8 cellular contexts compared by ENCODE assay signal in the genomic region with DNA sequence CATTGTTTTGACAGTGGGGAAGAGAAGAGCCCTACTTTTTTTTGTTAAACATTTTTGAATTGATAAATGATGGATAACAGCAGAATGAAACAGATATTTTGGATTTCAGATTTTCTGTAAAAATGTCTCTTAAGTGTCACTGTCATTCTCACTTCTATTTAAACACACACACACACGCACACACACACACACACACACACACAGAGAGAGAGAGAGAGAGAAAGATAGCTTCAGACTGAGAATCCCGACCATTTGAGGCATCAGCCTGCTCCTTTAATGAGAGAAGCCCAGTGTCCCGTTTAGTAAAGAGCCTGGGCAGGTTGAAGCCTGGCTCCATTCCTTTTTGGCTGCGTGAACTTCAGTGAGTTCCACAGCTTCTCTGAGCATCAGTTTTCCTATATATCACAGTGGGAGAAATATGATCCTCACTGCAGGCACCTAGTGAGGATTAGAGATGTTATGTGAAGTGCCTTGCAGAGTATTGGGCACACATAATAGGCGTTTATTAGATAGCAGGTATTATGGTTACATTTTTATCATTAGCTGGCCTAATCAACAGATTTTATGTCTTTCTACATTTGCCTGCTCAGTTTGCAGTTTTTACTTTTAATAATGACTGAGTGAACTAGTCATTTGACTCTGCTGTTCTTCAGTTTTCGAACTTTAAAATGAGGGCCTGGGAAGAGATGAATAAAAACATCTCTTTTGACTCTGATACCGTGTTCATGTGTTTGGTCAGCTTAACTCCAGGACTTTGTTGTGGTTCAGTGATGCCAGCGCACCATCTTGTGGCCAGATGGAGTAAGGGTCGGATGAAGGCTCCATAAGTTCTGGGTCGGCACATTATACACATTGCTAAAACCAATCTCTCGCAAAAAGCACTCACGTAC.
DNase-seq lines count a peak whose midpoint lies in the region; ATAC-seq, FAIRE-seq and TF ChIP-seq lines count a peak whose summit lies in the region.

No MANE protein-coding gene starts in this region.

- peaks cover 80% of the 10 kb centered on the region for H3K36me3 ChIP-seq in K562 (ENCODE audit: control insufficient read depth, insufficient read depth, low read length)

- TF ChIP-seq RAD21 in K562 (CRISPR knock-in tag; conservative IDR thresholded peaks at IDR 0.05 in 1 of 2, IDR thresholded peaks at IDR 0.05 in 1 of 2) = peak; percentile 90 to 91

- TF ChIP-seq CTCF in K562 (IDR thresholded peaks at IDR 0.05 in 2 of 3, conservative IDR thresholded peaks at IDR 0.05 in 1 of 3; ENCODE audit: insufficient read depth in 2 of 3, low read depth in 1 of 3, low read length in 3 of 3) = peak; percentile 72 to 86 (median 84)

- peaks cover 0 to 6% of the 10 kb centered on the region in 2 experiments; a peak in 3 of 5 replicates for H3K4me1 ChIP-seq in K562 (replicated peaks in 1 of 2; ENCODE audit: control insufficient read depth in 2 of 2, insufficient read depth in 2 of 2, low read length in 2 of 2)

- H3K4me2 ChIP-seq in K562 (ENCODE audit: insufficient read depth, low read length) = no peak overlapping the region

- TF ChIP-seq POLR2A in K562 (conservative IDR thresholded peaks at IDR 0.05) = no peak

- BruUV-seq in K562 (replicated peaks; lab: Mats Ljungman, UMichigan) = no TSS peak

- FAIRE-seq in K562 (lab: Jason Lieb, UNC) = peak; percentile 94

- in situ Hi-C loops in K562 (cut with MboI) = loop anchor here (10.0 kb wide), 1 partner anchor 654 kb away; no protein-coding TSS in a partner anchor

- H3K9ac ChIP-seq in K562 (ENCODE audit: insufficient read depth in 1 of 2, low read depth in 2 of 2, low read length in 2 of 2) = no peak overlapping the region

- no peak overlapping the region for H3K27ac ChIP-seq in K562 (ENCODE audit: extremely low read depth, low read depth, low read length)

- TF ChIP-seq EP300 in K562 (IDR thresholded peaks at IDR 0.05; ENCODE audit: low read length) = no peak

- POLR2A ChIA-PET in K562 (lab: Yijun Ruan, JAX) = interaction anchor here (1.0 to 1.2 kb wide), 3 partner anchors 10 to 237 kb away, joined by 4 to 8 read pairs (median 4); no protein-coding TSS in a partner anchor

- ATAC-seq in HG02938 (IDR thresholded peaks at IDR 0.05; ENCODE audit: unreplicated experiment) (peak; percentile 86), K562 (peak; percentile 89)

- intact Hi-C loops in K562 (cut with micrococcal nuclease) = loop anchor here (1.0 to 10.0 kb wide), 6 partner anchors 72 to 651 kb away; partner anchors contain the start of genes SASS6 and TRMT13

- H3K9me1 ChIP-seq in K562 (ENCODE audit: control insufficient read depth, insufficient read depth, low read length) = no peaks in the 10 kb centered on the region

- DNase-seq in activated gamma-delta T cell treated with Interleukin-2 at 50 U/mL for 16 hours (peak; percentile 64), activated gamma-delta T cell (lab: John Stamatoyannopoulos, UW) (no peak), NCI-H1694 (lab: John Stamatoyannopoulos, UW) (peak; percentile 69), T-helper 22 cell (ENCODE audit: low read depth) (peak; percentile 32), K562 (ENCODE audit: extremely low read depth in 1 of 4, low spot score in 3 of 4) (peak in 3 of 4 experiments; percentile 38 to 76 (median 57)), inferior parietal cortex (ENCODE audit: extremely low spot score) (peak; percentile 82)
- peak; percentile 33 to 50 for DNase-seq in stimulated activated CD4-positive, alpha-beta T cell treated with anti-CD3 and anti-CD28 coated beads, Interleukin-12 subunit alpha, Interleukin-12 subunit beta, amount 100 ng/mL, for 24 hours (ENCODE audit: low read depth in 2 of 2)

- WGBS in K562 (ENCODE audit: insufficient coverage, low coverage, missing lambda C conversion rate) = 48% methylated on average over 12 of the region's 12 CpGs

- no peaks in the 10 kb centered on the region for H4K20me1 ChIP-seq in K562 (replicated peaks; ENCODE audit: control insufficient read depth, insufficient read depth, low read length)

- H3K27me3 ChIP-seq in K562 (ENCODE audit: control insufficient read depth in 2 of 2, insufficient read depth in 2 of 2, low read length in 2 of 2) = no peaks in the 10 kb centered on the region

- no peak overlapping the region for H3K4me3 ChIP-seq in K562

- no peaks in the 10 kb centered on the region for H3K9me3 ChIP-seq in K562 (replicated peaks; ENCODE audit: control insufficient read depth, insufficient read depth, low read depth, low read length)

- peaks cover 22% of the 10 kb centered on the region; the same call in 2 of the 3 replicates for H3K79me2 ChIP-seq in K562 (ENCODE audit: control insufficient read depth, insufficient read depth, low read length)

- CTCF ChIA-PET in K562 (lab: Yijun Ruan, JAX; ENCODE audit: low intra/inter-chr PET ratio) = interaction anchor here (0.7 to 1.6 kb wide), 2 partner anchors 650 to 1187 kb away, joined by 3 to 12 read pairs; no protein-coding TSS in a partner anchor

- H2AFZ ChIP-seq in K562 (ENCODE audit: low read depth, low read length) = no peak overlapping the region

TF ChIP-seq in K562, 482 proteins besides CTCF, POLR2A, EP300 and RAD21:
- TF ChIP-seq DEAF1 (CRISPR knock-in tag; IDR thresholded peaks at IDR 0.05) (peak; percentile 82), GATAD2A (IDR thresholded peaks at IDR 0.05) (peak; percentile 19; the same call in 1 of the 2 replicates), MXD1 (CRISPR knock-in tag; IDR thresholded peaks at IDR 0.05; ENCODE audit: borderline replicate concordance, poor library complexity, severe bottlenecking) (no peak), JUND (IDR thresholded peaks at IDR 0.05; ENCODE audit: borderline replicate concordance, low read depth, low read length) (peak; percentile 18; the same call in 1 of the 2 replicates), JUND (tag; IDR thresholded peaks at IDR 0.05; ENCODE audit: borderline replicate concordance, low read depth, low read length) (no peak), U2AF1 (optimal IDR thresholded peaks at IDR 0.05; ENCODE audit: low read depth, low read length) (no peak), POLR2AphosphoS5 (IDR thresholded peaks at IDR 0.05; ENCODE audit: control insufficient read depth, insufficient read depth, low read depth, low read length) (peak; percentile 14; the same call in 1 of the 2 replicates), CBX3 (IDR thresholded peaks at IDR 0.05; ENCODE audit: borderline replicate concordance in 1 of 2, low read length in 2 of 2) (no peak), MAFK (IDR thresholded peaks at IDR 0.05; ENCODE audit: low read length) (0 out of 2 replicates have a peak, but pooled peaks have one; percentile 17), SMC3 (conservative IDR thresholded peaks at IDR 0.05; ENCODE audit: insufficient read depth, low read depth, low read length) (peak; percentile 50), ZNF143 (CRISPR knock-in tag; IDR thresholded peaks at IDR 0.05) (no peak)
TF ChIP-seq in K562: peak in this region for 6.
